In the genomic region with DNA sequence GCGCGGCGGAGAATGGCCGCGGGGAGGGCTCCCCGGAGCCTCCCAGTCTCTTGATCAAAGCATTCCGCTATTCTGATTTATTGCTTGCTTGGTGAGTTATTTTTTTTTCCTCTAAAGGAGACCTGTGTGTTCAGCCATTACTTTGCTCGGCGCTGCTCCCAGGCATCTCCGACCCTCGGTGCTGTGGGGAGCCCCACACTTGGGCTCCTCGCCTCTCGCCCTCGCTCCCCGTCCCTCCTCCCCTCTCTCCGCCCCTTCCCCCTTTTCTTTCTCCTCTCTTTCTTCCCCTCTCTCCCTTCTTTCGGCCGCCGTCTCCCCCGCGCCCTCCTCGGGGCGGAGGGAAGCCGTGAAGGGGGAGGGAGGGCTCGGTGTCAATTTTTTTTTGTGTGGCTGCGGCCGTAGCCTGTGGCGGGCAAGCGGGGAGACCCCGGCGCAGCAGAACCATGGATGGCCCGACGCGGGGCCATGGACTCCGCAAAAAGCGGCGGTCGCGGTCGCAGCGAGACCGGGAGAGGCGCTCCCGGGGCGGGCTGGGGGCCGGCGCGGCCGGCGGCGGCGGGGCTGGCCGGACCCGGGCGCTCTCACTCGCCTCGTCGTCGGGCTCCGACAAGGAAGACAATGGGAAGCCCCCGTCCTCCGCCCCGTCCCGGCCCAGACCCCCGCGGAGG, we compare ENCODE assay signal across 8 cellular contexts. TPM values are rescaled to one million over a fixed set of nuclear protein-coding genes. Genes with fewer than 3 reads are reported as not detected.
DNase-seq lines count a peak whose midpoint lies in the region; ATAC-seq and TF ChIP-seq lines count a peak whose summit lies in the region.

No MANE protein-coding gene starts in this region.

- DNase-seq in activated CD4-positive, alpha-beta T cell treated with anti-CD3 and anti-CD28 coated beads, Interleukin-2, amount 10 ng/mL, durations not matched to agents 24 days and 14 days = no peak
- DNase-seq in activated CD4-positive, alpha-beta T cell treated with anti-CD3 and anti-CD28 coated beads for 4 hours = no peak
- DNase-seq in Panc1 (ENCODE audit: low read depth, low spot score) = no peak
- DNase-seq in neural progenitor cell (ENCODE audit: low spot score) = peak; percentile 70
- no peak for DNase-seq in omental fat pad (ENCODE audit: low spot score)
- no peak for DNase-seq in mesenteric fat pad (ENCODE audit: low spot score)

- H3K9me3 ChIP-seq in Panc1 (ENCODE audit: control insufficient read depth, insufficient read depth, low read depth, low read length) = no peaks in the 10 kb centered on the region
- no peaks in the 10 kb centered on the region for H3K9me3 ChIP-seq in esophagus (ENCODE audit: control insufficient read depth in 2 of 2, insufficient read depth in 1 of 2, low read depth in 1 of 2, low read length in 1 of 2)
- H3K9me3 ChIP-seq in neural progenitor cell (ENCODE audit: low read depth) = no peaks in the 10 kb centered on the region

- H3K4me3 ChIP-seq in Panc1 (ENCODE audit: low read depth in 2 of 2, low read length in 2 of 2) = peak overlapping the region; percentile 63 to 75
- H3K4me3 ChIP-seq in esophagus (ENCODE audit: low read depth in 1 of 2, low read length in 2 of 2) = peak overlapping the region; percentile 51 to 71
- H3K4me3 ChIP-seq in neural progenitor cell = peak overlapping the region; percentile 99

- peaks cover 20% of the 10 kb centered on the region for H3F3A ChIP-seq in neural progenitor cell (ENCODE audit: low read depth)

- intact Hi-C loops in activated CD4-positive, alpha-beta T cell treated with anti-CD3 and anti-CD28 coated beads, Interleukin-2, amount 10 ng/mL, durations not matched to agents 24 days and 14 days (cut with micrococcal nuclease) = no loop called here
- intact Hi-C loops in Panc1 (cut with micrococcal nuclease; ENCODE audit: unreplicated experiment) = no loop called here

- CTCF ChIA-PET in Panc1 (lab: Charles Lee) = no interaction called here

- in situ Hi-C loops in Panc1 (cut with HindIII; ENCODE audit: low pct_unique_long_range_greater_than_20kb, low sequenced_read_pairs) = no loop called here

- H3K4me1 Mint-ChIP-seq in activated CD4-positive, alpha-beta T cell treated with anti-CD3 and anti-CD28 coated beads, Interleukin-2, amount 10 ng/mL, durations not matched to agents 24 days and 14 days = peaks cover 8% of the 10 kb centered on the region
- H3K4me1 Mint-ChIP-seq in neural progenitor cell = peaks cover 14% of the 10 kb centered on the region

- H4K20me1 ChIP-seq in neural progenitor cell (ENCODE audit: low read depth) = peaks cover 39% of the 10 kb centered on the region

- POLR2A ChIA-PET in Panc1 (lab: Charles Lee) = no interaction called here

- 1 to 2% methylated on average over 49 to 66 of the region's 66 CpGs for WGBS in esophagus, 2 donors

- peaks cover 14% of the 10 kb centered on the region for H3K79me2 ChIP-seq in neural progenitor cell (ENCODE audit: low read depth)

- no peak for TF ChIP-seq CTCF in Panc1 (IDR thresholded peaks at IDR 0.05)
- TF ChIP-seq CTCF in neural progenitor cell (IDR thresholded peaks at IDR 0.05) = no peak
- no peak for TF ChIP-seq CTCF in omental fat pad (IDR thresholded peaks at IDR 0.05)

- no peaks in the 10 kb centered on the region for H3K9me3 Mint-ChIP-seq in activated CD4-positive, alpha-beta T cell treated with anti-CD3 and anti-CD28 coated beads, Interleukin-2, amount 10 ng/mL, durations not matched to agents 24 days and 14 days
- no peaks in the 10 kb centered on the region for H3K9me3 Mint-ChIP-seq in neural progenitor cell

- peak overlapping the region; percentile 85 for H3K4me3 Mint-ChIP-seq in activated CD4-positive, alpha-beta T cell treated with anti-CD3 and anti-CD28 coated beads, Interleukin-2, amount 10 ng/mL, durations not matched to agents 24 days and 14 days
- H3K4me3 Mint-ChIP-seq in neural progenitor cell = no peak overlapping the region

- H3K27ac ChIP-seq in Panc1 (ENCODE audit: low read length) (no peak overlapping the region), esophagus (ENCODE audit: low read depth in 2 of 2, low read length in 1 of 2) (peak overlapping the region in 1 of 2 donors; percentile 20), neural progenitor cell (no peak overlapping the region)

- ATAC-seq in Panc1 = no peak
- no peak for ATAC-seq in HG03108 (IDR thresholded peaks at IDR 0.05; ENCODE audit: unreplicated experiment)
- no peak for ATAC-seq in omental fat pad (ENCODE audit: low FRiP score)

- peaks cover 36% of the 10 kb centered on the region for H3K27me3 Mint-ChIP-seq in activated CD4-positive, alpha-beta T cell treated with anti-CD3 and anti-CD28 coated beads, Interleukin-2, amount 10 ng/mL, durations not matched to agents 24 days and 14 days
- peaks cover 4% of the 10 kb centered on the region for H3K27me3 Mint-ChIP-seq in neural progenitor cell (ENCODE audit: insufficient read depth, low read depth)

- no peaks in the 10 kb centered on the region for H3K36me3 Mint-ChIP-seq in activated CD4-positive, alpha-beta T cell treated with anti-CD3 and anti-CD28 coated beads, Interleukin-2, amount 10 ng/mL, durations not matched to agents 24 days and 14 days (ENCODE audit: low read depth)
- no peaks in the 10 kb centered on the region for H3K36me3 Mint-ChIP-seq in neural progenitor cell

- H3K27me3 ChIP-seq in Panc1 (ENCODE audit: control insufficient read depth, insufficient read depth, low read length) (peaks cover 27% of the 10 kb centered on the region), esophagus (ENCODE audit: control insufficient read depth in 1 of 2, insufficient read depth in 2 of 2, low read length in 2 of 2) (peaks cover 0 to 3% of the 10 kb centered on the region in 2 donors), neural progenitor cell (peaks cover 80% of the 10 kb centered on the region)

- H3K4me2 ChIP-seq in neural progenitor cell = peak overlapping the region; percentile 99

- BruUV-seq in Panc1 (replicated peaks; lab: Mats Ljungman, UMichigan) = no TSS peak

- peaks cover 5% of the 10 kb centered on the region; the same call in 1 of the 2 replicates for H3K4me1 ChIP-seq in Panc1 (ENCODE audit: control insufficient read depth, insufficient read depth, low read length)
- peaks cover 6 to 7% of the 10 kb centered on the region in 2 donors for H3K4me1 ChIP-seq in esophagus (ENCODE audit: control insufficient read depth in 2 of 2, insufficient read depth in 2 of 2, low read length in 1 of 2)
- H3K4me1 ChIP-seq in neural progenitor cell = peaks cover 12% of the 10 kb centered on the region

- peak overlapping the region; percentile 95 for H2AFZ ChIP-seq in neural progenitor cell (replicated peaks)

- no peaks in the 10 kb centered on the region for H3K36me3 ChIP-seq in Panc1 (ENCODE audit: control insufficient read depth, insufficient read depth, low read length)
- no peaks in the 10 kb centered on the region for H3K36me3 ChIP-seq in esophagus (ENCODE audit: control insufficient read depth in 2 of 2, insufficient read depth in 2 of 2, low read length in 1 of 2)
- no peaks in the 10 kb centered on the region for H3K36me3 ChIP-seq in neural progenitor cell

- no peak overlapping the region for H3K9ac ChIP-seq in neural progenitor cell

- no peak overlapping the region for H3K27ac Mint-ChIP-seq in activated CD4-positive, alpha-beta T cell treated with anti-CD3 and anti-CD28 coated beads, Interleukin-2, amount 10 ng/mL, durations not matched to agents 24 days and 14 days
- peak overlapping the region; percentile 96 for H3K27ac Mint-ChIP-seq in neural progenitor cell

RNA-seq across cellular contexts. Expression of a gene that starts 1.1 kb away (rescaled TPM):
- total RNA-seq in activated CD4-positive, alpha-beta T cell treated with anti-CD3 and anti-CD28 coated beads, Interleukin-2, amount 10 ng/mL, durations not matched to agents 24 days and 14 days = 0.76 and 2.1 TPM in 2 replicates
- total RNA-seq in Panc1 (2021; ENCODE audit: unreplicated experiment) = 2.5 TPM
- polyA plus RNA-seq in Panc1 (2012; ENCODE audit: insufficient read length) = 3.3 TPM
- polyA plus RNA-seq in esophagus = 10 to 100 TPM in 1 of 2 donors, 1 to 10 TPM in 1; 8.3 to 15.6 TPM
- 47.1 and 50.0 TPM in 2 replicates for total RNA-seq in neural progenitor cell (ENCODE audit: low replicate concordance)
- 10 to 100 TPM; 13.2 to 27.0 (median 21.2) TPM for total RNA-seq in omental fat pad
- 28.1 TPM for total RNA-seq in mesenteric fat pad
